ENCODE assay signal across 17 cellular contexts in the genomic region with DNA sequence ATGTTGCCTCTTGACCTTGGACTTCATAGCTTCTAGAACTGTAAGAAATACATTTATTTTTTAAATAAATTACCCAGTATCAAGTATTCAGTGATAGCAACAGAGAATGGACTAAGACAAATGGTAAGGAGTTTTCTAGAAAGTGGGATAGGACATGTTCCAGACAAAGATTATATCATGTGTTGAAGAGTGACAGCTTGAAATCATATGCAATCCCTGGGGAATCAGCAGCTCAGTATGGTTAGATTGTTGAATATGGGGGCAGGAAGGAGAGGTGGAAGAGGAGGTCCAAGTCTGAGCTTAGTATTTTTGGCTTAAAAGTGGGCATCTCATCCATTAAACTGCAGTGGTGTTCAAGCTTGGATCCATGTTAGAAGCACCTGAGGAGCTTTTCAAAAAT.
"Had no signal": no experiment of that assay in that cellular context is flagged by ENCODE, and none has a peak within 500 bp of the region (broad histone marks: within the 10 kb centered on the region; RNA-seq: fewer than 3 reads in every experiment).

No MANE protein-coding gene starts in this region.

- H3K9me3 Mint-ChIP-seq: activated CD4-positive, alpha-beta T cell treated with anti-CD3 and anti-CD28 coated beads, Interleukin-2, amount 10 ng/mL, durations not matched to agents 7 days and 5 days; activated naive CD4-positive, alpha-beta T cell treated with anti-CD3 and anti-CD28 coated beads for 36 hours; naive thymus-derived CD8-positive, alpha-beta T cell had no signal

- H3K27ac Mint-ChIP-seq: activated CD4-positive, alpha-beta T cell treated with anti-CD3 and anti-CD28 coated beads, Interleukin-2, amount 10 ng/mL, durations not matched to agents 7 days and 5 days; activated naive CD4-positive, alpha-beta T cell treated with anti-CD3 and anti-CD28 coated beads for 36 hours had no signal

- H3K27ac ChIP-seq: breast epithelium, gastroesophageal sphincter, heart left ventricle, upper lobe of right lung had no signal

- ATAC-seq: esophagus mucosa; gastroesophageal sphincter; heart left ventricle; naive thymus-derived CD8-positive, alpha-beta T cell; sciatic nerve; upper lobe of right lung had no signal

- DNase-seq: activated CD4-positive, alpha-beta T cell treated with anti-CD3 and anti-CD28 coated beads, Interleukin-2, amount 10 ng/mL, durations not matched to agents 7 days and 5 days; activated CD4-positive, CD25-positive, alpha-beta regulatory T cell; activated naive CD4-positive, alpha-beta T cell treated with anti-CD3 and anti-CD28 coated beads for 36 hours; aorta; effector CD8-positive, alpha-beta T cell; heart left ventricle; mesenchymal stem cell; naive thymus-derived CD8-positive, alpha-beta T cell; stimulated activated CD4-positive, alpha-beta T cell treated with anti-CD3 and anti-CD28 coated beads, Interleukin-4, amount 100 ng/mL, for 24 hours; stimulated activated naive CD4-positive, alpha-beta T cell; upper lobe of right lung had no signal

- H3K27me3 ChIP-seq: breast epithelium, gastroesophageal sphincter, heart left ventricle, neutrophil, upper lobe of right lung had no signal

- H3K27me3 Mint-ChIP-seq: activated CD4-positive, alpha-beta T cell treated with anti-CD3 and anti-CD28 coated beads, Interleukin-2, amount 10 ng/mL, durations not matched to agents 7 days and 5 days; naive thymus-derived CD8-positive, alpha-beta T cell had no signal

- H3K36me3 Mint-ChIP-seq: naive thymus-derived CD8-positive, alpha-beta T cell had no signal

- H3K9me3 ChIP-seq: breast epithelium, gastroesophageal sphincter, heart left ventricle, neutrophil, upper lobe of right lung had no signal

- H3K4me1 ChIP-seq: breast epithelium had no signal

- H3K4me1 Mint-ChIP-seq: activated CD4-positive, alpha-beta T cell treated with anti-CD3 and anti-CD28 coated beads, Interleukin-2, amount 10 ng/mL, durations not matched to agents 7 days and 5 days had no signal

- H3K4me3 Mint-ChIP-seq: activated CD4-positive, alpha-beta T cell treated with anti-CD3 and anti-CD28 coated beads, Interleukin-2, amount 10 ng/mL, durations not matched to agents 7 days and 5 days; activated naive CD4-positive, alpha-beta T cell treated with anti-CD3 and anti-CD28 coated beads for 36 hours; naive thymus-derived CD8-positive, alpha-beta T cell had no signal

- H3K36me3 ChIP-seq: breast epithelium, upper lobe of right lung had no signal

- H3K4me3 ChIP-seq: breast epithelium, gastroesophageal sphincter, heart left ventricle, smooth muscle cell, upper lobe of right lung had no signal
